In genomic region chr4:52635560-52635959, GRCh38 we compare ENCODE assay signal across 21 cellular contexts. TPM values are rescaled to one million over a fixed set of nuclear protein-coding genes. Genes with fewer than 3 reads are reported as not detected.
DNase-seq lines count a peak whose midpoint lies in the region; ATAC-seq, FAIRE-seq and TF ChIP-seq lines count a peak whose summit lies in the region.
"Had no signal": no experiment of that assay in that cellular context is flagged by ENCODE, and none has a peak within 500 bp of the region (broad histone marks: within the 10 kb centered on the region; RNA-seq: fewer than 3 reads in every experiment).

No MANE protein-coding gene starts in this region.

- no peak overlapping the region for H3K23ac ChIP-seq in IMR-90 (ENCODE audit: low read depth, low read length)

- in situ Hi-C loops in IMR-90 (cut with MboI; ENCODE audit: low sequenced_read_pairs): no loop called here

- H2AFZ ChIP-seq in IMR-90 (replicated peaks; ENCODE audit: low read length, poor library complexity) (no peak overlapping the region), astrocyte (ENCODE audit: low read depth, low read length) (no peak overlapping the region)
- H2AFZ ChIP-seq: GM23248 had no signal

- H3K9me3 ChIP-seq in Caco-2 (no peaks in the 10 kb centered on the region), IMR-90 (ENCODE audit: control insufficient read depth, insufficient read depth, low read length) (no peaks in the 10 kb centered on the region), astrocyte (ENCODE audit: insufficient read depth, low read depth, low read length) (no peaks in the 10 kb centered on the region)
- H3K9me3 ChIP-seq: BLaER1 treated with 17β-estradiol and CSF1 and Interleukin-3, amounts not matched to agents 10 nM and 100 nM; HAP-1 had no signal

- peak overlapping the region; percentile 23; the same call in 1 of the 2 replicates for H2AK5ac ChIP-seq in IMR-90 (ENCODE audit: low read depth, low read length)

- H2BK5ac ChIP-seq in IMR-90 (ENCODE audit: low read depth, low read length, poor library complexity, severe bottlenecking): no peak overlapping the region

- H3K18ac ChIP-seq in IMR-90 (ENCODE audit: low read depth, low read length): no peak overlapping the region

- H3K79me1 ChIP-seq in IMR-90 (ENCODE audit: low read depth in 1 of 2, low read length in 2 of 2): peaks cover 58 to 69% of the 10 kb centered on the region in 2 experiments

- dilution Hi-C loops in IMR-90 (cut with HindIII; ENCODE audit: low sequenced_read_pairs, unreplicated experiment): no loop called here

- H3K9ac ChIP-seq in IMR-90 (ENCODE audit: low read depth, low read length) (no peak overlapping the region), astrocyte (ENCODE audit: low read length) (no peak overlapping the region)
- H3K9ac ChIP-seq: BLaER1 treated with 17β-estradiol and CSF1 and Interleukin-3, amounts not matched to agents 10 nM and 100 nM; GM23248 had no signal

- TF ChIP-seq CTCF in Caco-2 (IDR thresholded peaks at IDR 0.05; ENCODE audit: insufficient read depth in 1 of 2, low read depth in 1 of 2, low read length in 1 of 2, severe bottlenecking in 1 of 2, unreplicated experiment in 1 of 2) (no peak), IMR-90 (conservative IDR thresholded peaks at IDR 0.05; ENCODE audit: low read depth, low read length) (no peak), astrocyte (IDR thresholded peaks at IDR 0.05; ENCODE audit: insufficient read depth, low read depth, low read length) (no peak), nephron progenitor cell (IDR thresholded peaks at IDR 0.05) (no peak)

- no peak overlapping the region for H3K4me3 Mint-ChIP-seq in Caco-2 (ENCODE audit: unreplicated experiment)
- H3K4me3 Mint-ChIP-seq in astrocyte (ENCODE audit: unreplicated experiment): no peak overlapping the region
- H3K4me3 Mint-ChIP-seq in nephron progenitor cell: no peak overlapping the region
- H3K4me3 Mint-ChIP-seq: B cell; CD8-positive, alpha-beta T cell had no signal

- POLR2A ChIA-PET in Caco-2 (lab: Charles Lee): no interaction called here
- POLR2A ChIA-PET in IMR-90 (lab: Charles Lee; ENCODE audit: unreplicated experiment): interaction anchor here (0.6 kb wide), 1 partner anchor 65 kb away, joined by 3 read pairs; no protein-coding TSS in a partner anchor

- H3K14ac ChIP-seq in IMR-90 (replicated peaks; ENCODE audit: low read depth, low read length): no peak overlapping the region

- intact Hi-C loops in Caco-2 (cut with micrococcal nuclease; ENCODE audit: unreplicated experiment) (no loop called here), IMR-90 (cut with micrococcal nuclease) (no loop called here)

- H3K4me3 ChIP-seq in Caco-2 (ENCODE audit: low read depth, low read length) (no peak overlapping the region), IMR-90 (ENCODE audit: insufficient read depth, low read depth, low read length) (no peak overlapping the region), astrocyte (ENCODE audit: insufficient read depth, low read depth, low read length) (no peak overlapping the region)
- H3K4me3 ChIP-seq: BLaER1 treated with 17β-estradiol and CSF1 and Interleukin-3, amounts not matched to agents 10 nM and 100 nM; GM12878; GM23248; HAP-1; K562 had no signal

- TF ChIP-seq RAD21 in IMR-90 (IDR thresholded peaks at IDR 0.05; ENCODE audit: low read length): no peak

- H3K4me1 ChIP-seq in Caco-2 (no peaks in the 10 kb centered on the region), IMR-90 (ENCODE audit: control insufficient read depth, insufficient read depth, low read length) (peaks cover 11% of the 10 kb centered on the region), astrocyte (ENCODE audit: insufficient read depth, low read length) (peaks cover 1% of the 10 kb centered on the region)
- H3K4me1 ChIP-seq: HAP-1 had no signal

- peaks cover 13% of the 10 kb centered on the region for H3K9me3 Mint-ChIP-seq in Caco-2 (ENCODE audit: unreplicated experiment)
- H3K9me3 Mint-ChIP-seq in astrocyte (ENCODE audit: unreplicated experiment): no peaks in the 10 kb centered on the region
- peaks cover 12% of the 10 kb centered on the region for H3K9me3 Mint-ChIP-seq in nephron progenitor cell
- H3K9me3 Mint-ChIP-seq: CD8-positive, alpha-beta T cell had no signal

- H2BK120ac ChIP-seq in IMR-90 (ENCODE audit: low read depth, low read length): no peak overlapping the region

- no peak overlapping the region for H4K8ac ChIP-seq in IMR-90 (ENCODE audit: low read depth in 2 of 2, low read length in 2 of 2)

- H3K36me3 Mint-ChIP-seq in Caco-2 (ENCODE audit: insufficient read depth, unreplicated experiment) (peaks cover 6% of the 10 kb centered on the region), astrocyte (ENCODE audit: low read depth, unreplicated experiment) (peaks cover 6% of the 10 kb centered on the region), nephron progenitor cell (ENCODE audit: low read depth) (peaks cover 60% of the 10 kb centered on the region)
- H3K36me3 Mint-ChIP-seq: CD8-positive, alpha-beta T cell had no signal

- no peak overlapping the region for H3K56ac ChIP-seq in IMR-90 (ENCODE audit: extremely low read depth, insufficient read depth, low read length)

- H3K27me3 Mint-ChIP-seq in Caco-2 (ENCODE audit: insufficient read depth, unreplicated experiment): no peaks in the 10 kb centered on the region
- H3K27me3 Mint-ChIP-seq in astrocyte (ENCODE audit: low read depth, unreplicated experiment): no peaks in the 10 kb centered on the region
- H3K27me3 Mint-ChIP-seq in nephron progenitor cell (ENCODE audit: low read depth, poor library complexity): no peaks in the 10 kb centered on the region
- H3K27me3 Mint-ChIP-seq: B cell had no signal

- TF ChIP-seq POLR2A in IMR-90 (IDR thresholded peaks at IDR 0.05; ENCODE audit: low read depth, low read length): no peak

- no peak overlapping the region for H4K91ac ChIP-seq in IMR-90 (ENCODE audit: insufficient read depth, low read depth, low read length)

- no peaks in the 10 kb centered on the region for H3K36me3 ChIP-seq in Caco-2 (ENCODE audit: control insufficient read depth, insufficient read depth, low read length)
- H3K36me3 ChIP-seq in IMR-90 (ENCODE audit: control insufficient read depth, insufficient read depth, low read length): no peaks in the 10 kb centered on the region
- no peaks in the 10 kb centered on the region for H3K36me3 ChIP-seq in astrocyte (ENCODE audit: insufficient read depth, low read length)
- H3K36me3 ChIP-seq: HAP-1 had no signal

- H3K9me1 ChIP-seq in IMR-90 (ENCODE audit: insufficient read depth, low read length): peaks cover 23% of the 10 kb centered on the region

- H3K27ac ChIP-seq in IMR-90 (ENCODE audit: insufficient read depth, low read length) (peak overlapping the region; percentile 15; the same call in 1 of the 2 replicates), astrocyte (ENCODE audit: low read depth, low read length) (no peak overlapping the region)
- H3K27ac ChIP-seq: BLaER1 treated with 17β-estradiol and CSF1 and Interleukin-3, amounts not matched to agents 10 nM and 100 nM; GM23248 had no signal

- peaks cover 14% of the 10 kb centered on the region for H3K4me1 Mint-ChIP-seq in Caco-2 (ENCODE audit: low read depth, unreplicated experiment)
- H3K4me1 Mint-ChIP-seq in astrocyte (ENCODE audit: low read depth, unreplicated experiment): peaks cover 20% of the 10 kb centered on the region
- H3K4me1 Mint-ChIP-seq in nephron progenitor cell: peaks cover 31% of the 10 kb centered on the region

- BruUV-seq in Caco-2 (replicated peaks; lab: Mats Ljungman, UMichigan) (no TSS peak), IMR-90 (replicated peaks; lab: Mats Ljungman, UMichigan) (no TSS peak)

- H2BK20ac ChIP-seq in IMR-90 (ENCODE audit: low read depth, low read length): no peak overlapping the region

- H3K27ac Mint-ChIP-seq in Caco-2 (ENCODE audit: unreplicated experiment) (peak overlapping the region; percentile 9), astrocyte (ENCODE audit: unreplicated experiment) (peak overlapping the region; percentile 16), nephron progenitor cell (peak overlapping the region; percentile 47)
- H3K27ac Mint-ChIP-seq: B cell; CD8-positive, alpha-beta T cell had no signal

- no peak overlapping the region for H4K5ac ChIP-seq in IMR-90 (ENCODE audit: low read depth, low read length)

- no peak overlapping the region for H2BK15ac ChIP-seq in IMR-90 (ENCODE audit: low read depth, low read length)

- peak overlapping the region; percentile 20; the same call in 1 of the 2 replicates for H3K4me2 ChIP-seq in IMR-90 (ENCODE audit: low read depth, low read length)
- H3K4me2 ChIP-seq in astrocyte (ENCODE audit: low read length): no peak overlapping the region

- H2AK9ac ChIP-seq in IMR-90 (replicated peaks; ENCODE audit: low read depth, low read length, poor library complexity): no peak overlapping the region

- H3K79me2 ChIP-seq in astrocyte (ENCODE audit: insufficient read depth, low read length): peaks cover 57% of the 10 kb centered on the region

- H4K20me1 ChIP-seq in IMR-90 (ENCODE audit: insufficient read depth, low read length): peaks cover 39% of the 10 kb centered on the region
- peaks cover 51% of the 10 kb centered on the region for H4K20me1 ChIP-seq in astrocyte (ENCODE audit: insufficient read depth, low read length)

- no peak for DNase-seq in Caco-2
- no peak for DNase-seq in IMR-90
- DNase-seq in astrocyte (ENCODE audit: low read depth): no peak
- DNase-seq in nephron progenitor cell: no peak
- no peak for DNase-seq in AG08395 (ENCODE audit: low spot score)
- no peak for DNase-seq in SKM-1 treated with dmso at 0.1 percent for 144 hours (lab: John Stamatoyannopoulos, UW; ENCODE audit: unreplicated experiment)
- DNase-seq in NCI-H526 treated with DMSO at 0.1 percent for 48 hours (lab: John Stamatoyannopoulos, UW): no peak
- DNase-seq: 8988T; CD8-positive, alpha-beta T cell; DMS 273 treated with DMSO at 0.1 percent for 48 hours; DMS53; DND-41; EL; GM23248 had no signal

- no CpG with 5 or more reads among the region's 1 CpG for WGBS in IMR-90 (ENCODE audit: extremely low coverage in 2 of 2, insufficient read length in 1 of 2), 2 experiments

- peak; percentile 48 for ATAC-seq in IMR-90 (ENCODE audit: low read depth)
- ATAC-seq in GM19463 (IDR thresholded peaks at IDR 0.05; ENCODE audit: unreplicated experiment): no peak
- ATAC-seq: CD8-positive, alpha-beta T cell; GM12878; K562 had no signal

- H3K27me3 ChIP-seq in Caco-2 (replicated peaks; ENCODE audit: control insufficient read depth, insufficient read depth, low read length) (no peaks in the 10 kb centered on the region), IMR-90 (ENCODE audit: control insufficient read depth, insufficient read depth, low read length) (no peaks in the 10 kb centered on the region), astrocyte (ENCODE audit: insufficient read depth, low read length) (no peaks in the 10 kb centered on the region)
- H3K27me3 ChIP-seq: BLaER1 treated with 17β-estradiol and CSF1 and Interleukin-3, amounts not matched to agents 10 nM and 100 nM had no signal

- no peak for FAIRE-seq in astrocyte (lab: Jason Lieb, UNC)
- FAIRE-seq: GM12878, GM19239, K562 had no signal

- H3K4ac ChIP-seq in IMR-90 (ENCODE audit: low read depth, low read length): no peak overlapping the region

- CTCF ChIA-PET in Caco-2 (lab: Charles Lee) (no interaction called here), IMR-90 (lab: Yijun Ruan, JAX) (no interaction called here)

RNA-seq across cellular contexts. Expression of gene USP46, which starts 23.5 kb away (rescaled TPM):
- total RNA-seq in Caco-2 (2022): 26.4 and 32.2 TPM in 2 replicates
- total RNA-seq in IMR-90 (2012; rRNA removed): 15.4 and 20.3 TPM in 2 replicates
- polyA plus RNA-seq in IMR-90 (2012; rRNA removed): 6.0 and 9.3 TPM in 2 replicates
- 1.5 and 2.0 TPM in 2 replicates for polyA plus RNA-seq in IMR-90 (2012; cell fraction: cytosol; rRNA removed)
- polyA plus RNA-seq in IMR-90 (2012; cell fraction: nucleus; rRNA removed; ENCODE audit: low replicate concordance): 1.7 and 8.4 TPM in 2 replicates
- 51.2 and 59.0 TPM in 2 replicates for total RNA-seq in astrocyte
